3 cellular contexts compared by ENCODE assay signal in genomic region chr4:13067077-13067476, GRCh38.
TF ChIP-seq lines count a peak whose summit lies in the region.

No MANE protein-coding gene starts in this region.

TF ChIP-seq in HEK293, 187 proteins besides CTCF, POLR2A, EP300 and RAD21:
- TF ChIP-seq ZNF555 (tag by site-specific recombination; conservative IDR thresholded peaks at IDR 0.05), result no peak
- no peak for TF ChIP-seq ZBTB49 (tag by site-specific recombination; IDR thresholded peaks at IDR 0.05; ENCODE audit: low read depth)
- TF ChIP-seq ZNF768 (tag by site-specific recombination; IDR thresholded peaks at IDR 0.05), result 0 out of 2 replicates have a peak, but pooled peaks have one; percentile 24
- TF ChIP-seq ZBTB1 (tag by site-specific recombination; IDR thresholded peaks at IDR 0.05), result no peak
- TF ChIP-seq ZNF10 (tag by site-specific recombination; IDR thresholded peaks at IDR 0.05), result no peak
- no peak for TF ChIP-seq MEIS1 (CRISPR knock-in tag; IDR thresholded peaks at IDR 0.05; ENCODE audit: borderline replicate concordance)
- TF ChIP-seq ZNF501 (tag by site-specific recombination; IDR thresholded peaks at IDR 0.05), result no peak
- no peak for TF ChIP-seq FEZF1 (tag by site-specific recombination; IDR thresholded peaks at IDR 0.05)
- TF ChIP-seq MZF1 (tag by site-specific recombination; IDR thresholded peaks at IDR 0.05; ENCODE audit: borderline replicate concordance), result no peak

TF ChIP-seq in K562, 482 proteins besides CTCF, POLR2A, EP300 and RAD21:
- no peak for TF ChIP-seq EP400 (IDR thresholded peaks at IDR 0.05)
- peak; percentile 91 for TF ChIP-seq RBM25 (IDR thresholded peaks at IDR 0.05; ENCODE audit: low read depth, low read length, severe bottlenecking)
- no peak for TF ChIP-seq ZNF76 (CRISPR knock-in tag; IDR thresholded peaks at IDR 0.05; ENCODE audit: borderline replicate concordance)
- no peak for TF ChIP-seq ZNF174 (CRISPR knock-in tag; IDR thresholded peaks at IDR 0.05)
- no peak for TF ChIP-seq KDM5B (IDR thresholded peaks at IDR 0.05; ENCODE audit: insufficient replicate concordance, low read depth, low read length)
- TF ChIP-seq EWSR1 (IDR thresholded peaks at IDR 0.05; ENCODE audit: borderline replicate concordance, low read depth, partially characterized antibody), result no peak
TF ChIP-seq in K562: peak in this region for 1.

TF ChIP-seq in H1, 55 proteins besides CTCF, POLR2A, EP300 and RAD21:
- TF ChIP-seq KDM1A (IDR thresholded peaks at IDR 0.05; ENCODE audit: borderline replicate concordance, low read length) (peak; percentile 44; the same call in 1 of the 2 replicates), ZNF274 (IDR thresholded peaks at IDR 0.05; ENCODE audit: borderline replicate concordance, extremely low read depth, low read length) (no peak)
